17 cellular contexts compared by ENCODE assay signal in genomic region chr1:67815303-67816095, GRCh38. TPM values are rescaled to one million over a fixed set of nuclear protein-coding genes. Genes with fewer than 3 reads are reported as not detected.
DNase-seq lines count a peak whose midpoint lies in the region; ATAC-seq, FAIRE-seq and TF ChIP-seq lines count a peak whose summit lies in the region.
"Had no signal": no experiment of that assay in that cellular context is flagged by ENCODE, and none has a peak within 500 bp of the region (broad histone marks: within the 10 kb centered on the region; RNA-seq: fewer than 3 reads in every experiment).

No MANE protein-coding gene starts in this region.

- H3K4me1 ChIP-seq in endothelial cell of umbilical vein (ENCODE audit: control insufficient read depth, extremely low read depth, insufficient read depth, low read length) (peaks cover 46% of the 10 kb centered on the region), thyroid gland (peaks cover 20 to 47% of the 10 kb centered on the region in 2 donors)
- H3K4me1 ChIP-seq: prostate gland had no signal

- H3K36me3 Mint-ChIP-seq in mesothelial cell of epicardium = peaks cover 13% of the 10 kb centered on the region
- H3K36me3 Mint-ChIP-seq: activated naive CD4-positive, alpha-beta T cell treated with anti-CD3 and anti-CD28 coated beads, Interleukin-2, amount 50 U/mL, for 24 hours had no signal

- no peak for TF ChIP-seq POLR2A in endothelial cell of umbilical vein (IDR thresholded peaks at IDR 0.05; ENCODE audit: low read depth, low read length)
- no peak for TF ChIP-seq POLR2A in thyroid gland (IDR thresholded peaks at IDR 0.05)

- H3K9me3 ChIP-seq in endothelial cell of umbilical vein (replicated peaks; ENCODE audit: control insufficient read depth, insufficient read depth, low read length) (no peaks in the 10 kb centered on the region), thyroid gland (no peaks in the 10 kb centered on the region)
- H3K9me3 ChIP-seq: prostate gland had no signal

- TF ChIP-seq CTCF in RWPE1 (conservative IDR thresholded peaks at IDR 0.05; ENCODE audit: low read depth) = no peak
- TF ChIP-seq CTCF in endothelial cell of umbilical vein (IDR thresholded peaks at IDR 0.05; ENCODE audit: extremely low read depth in 1 of 2, insufficient read depth in 1 of 2, low read depth in 1 of 2, low read length in 2 of 2) = no peak
- no peak for TF ChIP-seq CTCF in mesothelial cell of epicardium (IDR thresholded peaks at IDR 0.05; ENCODE audit: unreplicated experiment)
- no peak for TF ChIP-seq CTCF in thyroid gland (IDR thresholded peaks at IDR 0.05)

- H3K9ac ChIP-seq in endothelial cell of umbilical vein (replicated peaks; ENCODE audit: extremely low read depth, insufficient read depth, low read length) = no peak overlapping the region

- peaks cover 4% of the 10 kb centered on the region for H4K20me1 ChIP-seq in endothelial cell of umbilical vein (replicated peaks; ENCODE audit: control insufficient read depth, extremely low read depth, insufficient read depth, low read length)

- H3K4me3 Mint-ChIP-seq in mesothelial cell of epicardium = no peak overlapping the region
- H3K4me3 Mint-ChIP-seq: activated naive CD4-positive, alpha-beta T cell treated with anti-CD3 and anti-CD28 coated beads, Interleukin-2, amount 50 U/mL, for 24 hours had no signal

- POLR2A ChIA-PET in RWPE1 (lab: Yijun Ruan, JAX; ENCODE audit: low non-redundant PET) = no interaction called here
- POLR2A ChIA-PET in endothelial cell of umbilical vein (lab: Charles Lee) = no interaction called here

- peak overlapping the region; percentile 28 for H3K27ac Mint-ChIP-seq in mesothelial cell of epicardium
- H3K27ac Mint-ChIP-seq: activated naive CD4-positive, alpha-beta T cell treated with anti-CD3 and anti-CD28 coated beads, Interleukin-2, amount 50 U/mL, for 24 hours had no signal

- no peaks in the 10 kb centered on the region for H3K27me3 Mint-ChIP-seq in mesothelial cell of epicardium (ENCODE audit: low read depth)

- peaks cover 95% of the 10 kb centered on the region for H3K79me2 ChIP-seq in endothelial cell of umbilical vein (ENCODE audit: control insufficient read depth, insufficient read depth, low read length)

- 85 to 86% methylated on average over 16 to 17 of the region's 17 CpGs for WGBS in thyroid gland, 2 donors

- H3K9me1 ChIP-seq in endothelial cell of umbilical vein (replicated peaks; ENCODE audit: control insufficient read depth, extremely low read depth, insufficient read depth, low read length) = no peaks in the 10 kb centered on the region

- no peak overlapping the region for H3K4me3 ChIP-seq in endothelial cell of umbilical vein (replicated peaks in 1 of 3; ENCODE audit: insufficient read depth in 1 of 3, low read depth in 1 of 3, low read length in 3 of 3)
- no peak overlapping the region for H3K4me3 ChIP-seq in thyroid gland (replicated peaks in 1 of 3)

- no peak for FAIRE-seq in endothelial cell of umbilical vein (lab: Jason Lieb, UNC)
- FAIRE-seq: GM19239 had no signal

- CTCF ChIA-PET in RWPE1 (lab: Yijun Ruan, JAX) (interaction anchor here (0.6 kb wide), 1 partner anchor 356 kb away, joined by 3 read pairs; no protein-coding TSS in a partner anchor), endothelial cell of umbilical vein (lab: Charles Lee) (interaction anchor here (0.9 to 2.0 kb wide), 6 partner anchors 11 to 50 kb away, joined by 3 to 10 read pairs (median 4); no protein-coding TSS in a partner anchor)

- H3K9me3 Mint-ChIP-seq in mesothelial cell of epicardium = no peaks in the 10 kb centered on the region
- H3K9me3 Mint-ChIP-seq: activated naive CD4-positive, alpha-beta T cell treated with anti-CD3 and anti-CD28 coated beads, Interleukin-2, amount 50 U/mL, for 24 hours had no signal

- no peaks in the 10 kb centered on the region for H3K27me3 ChIP-seq in endothelial cell of umbilical vein (ENCODE audit: control insufficient read depth in 2 of 2, insufficient read depth in 2 of 2, low read length in 2 of 2)
- no peaks in the 10 kb centered on the region for H3K27me3 ChIP-seq in thyroid gland

- no peak overlapping the region for H2AFZ ChIP-seq in endothelial cell of umbilical vein (ENCODE audit: low read depth, low read length)

- ATAC-seq in GM18511 (IDR thresholded peaks at IDR 0.05; ENCODE audit: unreplicated experiment) (no peak), GM19351 (IDR thresholded peaks at IDR 0.05; ENCODE audit: unreplicated experiment) (no peak)

- peaks cover 0 to 2% of the 10 kb centered on the region in 2 experiments for H3K36me3 ChIP-seq in endothelial cell of umbilical vein (ENCODE audit: control insufficient read depth in 2 of 2, extremely low read depth in 1 of 2, insufficient read depth in 2 of 2, low read length in 2 of 2)
- no peaks in the 10 kb centered on the region for H3K36me3 ChIP-seq in thyroid gland
- H3K36me3 ChIP-seq: prostate gland had no signal

- DNase-seq in RWPE1 (ENCODE audit: low spot score) = peak; percentile 26
- no peak for DNase-seq in endothelial cell of umbilical vein (ENCODE audit: low read depth, low spot score)
- DNase-seq in mesothelial cell of epicardium (ENCODE audit: low spot score in 2 of 2, unreplicated experiment in 2 of 2) = no peak
- no peak for DNase-seq in thyroid gland
- DNase-seq in islet precursor cell = no peak
- no peak for DNase-seq in posterior vena cava (ENCODE audit: low spot score)
- DNase-seq: activated CD8-positive, alpha-beta memory T cell treated with anti-CD3 and anti-CD28 coated beads, Interleukin-2, amount 50 U/mL, for 48 hours; AML-193; NCI-H1930; NCI-H524 treated with DMSO at 0.1 percent for 48 hours; stimulated activated CD4-positive, alpha-beta T cell treated with anti-CD3 and anti-CD28 coated beads, Interleukin-1b, Interleukin-23, amount 100 ng/mL, for 48 hours; T-helper 1 cell had no signal

- dilution Hi-C loops in endothelial cell of umbilical vein (cut with MboI; ENCODE audit: extremely low pct_ligation_motif_present, low sequenced_read_pairs) = no loop called here

- intact Hi-C loops in endothelial cell of umbilical vein (cut with micrococcal nuclease) = no loop called here
- intact Hi-C loops in thyroid gland (cut with DNase I) = no loop called here
- intact Hi-C loops in posterior vena cava (cut with DNase I) = loop anchor here in 1 of 2 donors (5.0 kb wide), 1 partner anchor 38 kb away; no protein-coding TSS in a partner anchor

- no TSS peak for BruUV-seq in endothelial cell of umbilical vein (replicated peaks; lab: Mats Ljungman, UMichigan)

- H3K4me1 Mint-ChIP-seq in mesothelial cell of epicardium = peaks cover 15% of the 10 kb centered on the region
- H3K4me1 Mint-ChIP-seq: activated naive CD4-positive, alpha-beta T cell treated with anti-CD3 and anti-CD28 coated beads, Interleukin-2, amount 50 U/mL, for 24 hours had no signal

- H3K27ac ChIP-seq in RWPE1 (peak overlapping the region; percentile 40), endothelial cell of umbilical vein (ENCODE audit: insufficient read depth, low read depth, low read length) (peak overlapping the region; percentile 19), thyroid gland (peak overlapping the region in 2 of 3 donors; percentile 71 to 81)

- peak overlapping the region; percentile 61 for H3K4me2 ChIP-seq in endothelial cell of umbilical vein (ENCODE audit: insufficient read depth, low read length)

TF ChIP-seq in endothelial cell of umbilical vein, 7 proteins besides CTCF, POLR2A, EP300 and RAD21:
- TF ChIP-seq MYC (IDR thresholded peaks at IDR 0.05; ENCODE audit: low read depth, low read length) = no peak
- TF ChIP-seq JUN (IDR thresholded peaks at IDR 0.05; ENCODE audit: borderline replicate concordance, insufficient read depth, insufficient read length, low read depth) = no peak
- TF ChIP-seq GATA2 (IDR thresholded peaks at IDR 0.05; ENCODE audit: insufficient read depth, insufficient read length, low read depth, low read length) = no peak
- no peak for TF ChIP-seq MAX (IDR thresholded peaks at IDR 0.05; ENCODE audit: insufficient read depth, insufficient read length)
- TF ChIP-seq FOS (IDR thresholded peaks at IDR 0.05; ENCODE audit: borderline replicate concordance, insufficient read depth, low read length) = no peak

RNA-seq across cellular contexts. Expression of gene GNG12, which starts 17.8 kb away (rescaled TPM):
- total RNA-seq in endothelial cell of umbilical vein = 145 and 152 TPM in 2 replicates
- 90.3 and 107 TPM in 2 replicates for polyA plus RNA-seq in endothelial cell of umbilical vein
- polyA plus RNA-seq in endothelial cell of umbilical vein (2011; cell fraction: cytosol; rRNA removed) = 109 and 110 TPM in 2 replicates
- 70.6 and 93.2 TPM in 2 replicates for polyA plus RNA-seq in endothelial cell of umbilical vein (2011; cell fraction: nucleus; rRNA removed)
- 77.5 and 122 TPM in 2 replicates for polyA plus RNA-seq in endothelial cell of umbilical vein (2012)
- 167 and 171 TPM in 2 replicates for polyA minus RNA-seq in endothelial cell of umbilical vein
- 21.4 TPM for polyA minus RNA-seq in endothelial cell of umbilical vein (2011; cell fraction: cytosol; rRNA and poly(A)+ RNA removed)
- polyA minus RNA-seq in endothelial cell of umbilical vein (2011; cell fraction: nucleus; rRNA and poly(A)+ RNA removed) = 126 and 167 TPM in 2 replicates
- 40.5 to 43.0 TPM (median 40.5 TPM) in 3 replicates for total RNA-seq in mesothelial cell of epicardium
- 100 to 1,000 TPM; 100 to 155 (median 127) TPM for total RNA-seq in thyroid gland
- 100 to 1,000 TPM; 165 to 166 TPM for total RNA-seq in posterior vena cava

Comparison
In these comparisons a context has a peak if more than half of its experiments do, and no peak if none do; other contexts are left out.
1. H3K27ac ChIP-seq: peak in every context shown above with its lines; median percentile 76 in thyroid gland; 40 in RWPE1; 19 in endothelial cell of umbilical vein.